7 cellular contexts compared by ENCODE assay signal in the genomic region with DNA sequence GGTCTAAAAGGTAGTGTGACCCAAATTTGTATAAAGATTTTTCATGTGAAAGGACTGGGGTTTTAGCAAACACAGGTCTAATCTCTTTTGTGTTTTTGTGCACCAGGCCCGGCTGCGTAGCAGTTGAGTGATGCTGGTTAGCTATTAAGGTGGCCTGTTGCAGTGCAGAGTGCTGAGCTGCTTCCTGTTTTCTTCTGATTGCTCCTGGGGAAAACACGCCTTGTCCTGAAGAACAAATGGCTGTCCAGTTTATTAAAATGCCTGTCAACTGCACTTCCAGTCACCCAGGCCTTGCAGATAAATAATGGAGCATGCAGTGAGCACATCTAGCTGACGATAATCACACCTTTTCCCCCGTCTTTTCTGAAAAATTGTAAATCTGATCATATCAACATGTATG. TPM values are rescaled to one million over a fixed set of nuclear protein-coding genes. Genes with fewer than 3 reads are reported as not detected.
DNase-seq lines count a peak whose midpoint lies in the region; ATAC-seq, FAIRE-seq and TF ChIP-seq lines count a peak whose summit lies in the region.

No MANE protein-coding gene starts in this region.

- DNase-seq in GM18507 (ENCODE audit: extremely low spot score, insufficient read length, low read depth) (no peak), NCI-H1694 treated with DMSO at 0.1 percent for 48 hours (lab: John Stamatoyannopoulos, UW) (peak; percentile 42), T-helper 17 cell (peak; percentile 27 to 50 (median 42)), astrocyte of the spinal cord (ENCODE audit: low read depth, low spot score) (peak; percentile 93), skeletal muscle cell (ENCODE audit: low read depth) (peak; percentile 84)

- peaks cover 5% of the 10 kb centered on the region for H3K36me3 Mint-ChIP-seq in T-helper 17 cell (ENCODE audit: low read depth)

- TF ChIP-seq CTCF in astrocyte of the spinal cord (IDR thresholded peaks at IDR 0.05; ENCODE audit: low read depth, low read length) = no peak

- in situ Hi-C loops in astrocyte of the spinal cord (cut with HindIII; ENCODE audit: low sequenced_read_pairs) = loop anchor here (10.0 kb wide), 1 partner anchor 646 kb away; no protein-coding TSS in a partner anchor

- ATAC-seq in HG02852 (IDR thresholded peaks at IDR 0.05; ENCODE audit: unreplicated experiment) (peak; percentile 63), T-helper 17 cell (peak; percentile 73)

- H3K4me3 ChIP-seq in astrocyte of the spinal cord (ENCODE audit: low read depth, low read length) (peak overlapping the region; percentile 90), iPS-11a (ENCODE audit: low read depth, low read length) (peak overlapping the region; percentile 83), skeletal muscle cell (ENCODE audit: low read depth, low read length) (peak overlapping the region; percentile 86)

- H3K9me3 ChIP-seq in T-helper 17 cell (ENCODE audit: control insufficient read depth, low read length, poor library complexity, severe bottlenecking) = no peaks in the 10 kb centered on the region

- peak overlapping the region; percentile 98 for H3K27ac Mint-ChIP-seq in T-helper 17 cell

- H3K4me3 Mint-ChIP-seq in T-helper 17 cell = peak overlapping the region; percentile 99

- peak; percentile 94 for FAIRE-seq in GM18507 (lab: Jason Lieb, UNC)

- peaks cover 27% of the 10 kb centered on the region for H3K4me1 Mint-ChIP-seq in T-helper 17 cell

- H3K27me3 Mint-ChIP-seq in T-helper 17 cell = no peaks in the 10 kb centered on the region

RNA-seq across cellular contexts. Expression of a gene that starts 1.8 kb away (rescaled TPM):
- total RNA-seq in T-helper 17 cell = 10 to 100 TPM; 59.1 to 76.5 TPM

RNA-seq across cellular contexts. Expression of a gene that starts 19.3 kb away (rescaled TPM):
- total RNA-seq in T-helper 17 cell = not detected

RNA-seq across cellular contexts. Expression of a gene that starts 21.1 kb away (rescaled TPM):
- total RNA-seq in T-helper 17 cell = 10 to 100 TPM in 1 of 2 donors, 1 to 10 TPM in 1; 7.3 to 22.5 TPM

RNA-seq across cellular contexts. Expression of a gene that starts 43.5 kb away (rescaled TPM):
- not detected for total RNA-seq in T-helper 17 cell
